Comparison of ENCODE assay signal across 1 cellular context in genomic region chr10:91220194-91220953, GRCh38.
TF ChIP-seq lines count a peak whose summit lies in the region.

PCGF5 (plus strand) TSS chr10:91220663; CDS start chr10:91222872, 2,209 bp downstream.

TF ChIP-seq in K562, 482 proteins besides CTCF, POLR2A, EP300 and RAD21 (continued from another document and continues in another):
- TF ChIP-seq PRDM10 (IDR thresholded peaks at IDR 0.05; ENCODE audit: partially characterized antibody) (no peak), NCOR1 (IDR thresholded peaks at IDR 0.05) (peak; percentile 86), PCBP2 (IDR thresholded peaks at IDR 0.05; ENCODE audit: low read depth, low read length, poor library complexity, severe bottlenecking) (no peak), BRF1 (IDR thresholded peaks at IDR 0.05; ENCODE audit: borderline replicate concordance, extremely low read depth, insufficient read length) (no peak), NEUROD1 (IDR thresholded peaks at IDR 0.05; ENCODE audit: borderline replicate concordance, low read depth, low read length, partially characterized antibody) (no peak), MTA2 (IDR thresholded peaks at IDR 0.05; ENCODE audit: low read depth) (peak; percentile 72), RB1 (IDR thresholded peaks at IDR 0.05; ENCODE audit: low read depth) (no peak), FOXO4 (CRISPR knock-in tag; IDR thresholded peaks at IDR 0.05) (no peak), TAF15 (IDR thresholded peaks at IDR 0.05; ENCODE audit: low read depth, low read length) (no peak), ZFP1 (CRISPR knock-in tag; IDR thresholded peaks at IDR 0.05) (no peak), KDM4B (IDR thresholded peaks at IDR 0.05; ENCODE audit: borderline replicate concordance in 2 of 2, low read depth in 1 of 2) (no peak), ZKSCAN1 (IDR thresholded peaks at IDR 0.05; ENCODE audit: low read depth, low read length) (0 out of 2 replicates have a peak, but pooled peaks have one; percentile 9), CBX1 (IDR thresholded peaks at IDR 0.05; ENCODE audit: low read depth) (no peak), ZNF561 (CRISPR knock-in tag; conservative IDR thresholded peaks at IDR 0.05) (no peak), TCF7L2 (IDR thresholded peaks at IDR 0.05; ENCODE audit: low read depth, low read length) (no peak), MXD1 (CRISPR knock-in tag; IDR thresholded peaks at IDR 0.05; ENCODE audit: borderline replicate concordance, poor library complexity, severe bottlenecking) (no peak), ZBTB34 (CRISPR knock-in tag; IDR thresholded peaks at IDR 0.05) (no peak), HMG20B (CRISPR knock-in tag; IDR thresholded peaks at IDR 0.05) (no peak), REST (CRISPR knock-in tag; IDR thresholded peaks at IDR 0.05; ENCODE audit: low read depth) (no peak), CBFA2T3 (IDR thresholded peaks at IDR 0.05) (peak; percentile 90), WHSC1 (IDR thresholded peaks at IDR 0.05; ENCODE audit: low read length) (no peak), ZNF224 (CRISPR knock-in tag; IDR thresholded peaks at IDR 0.05) (no peak), LEF1 (IDR thresholded peaks at IDR 0.05) (peak; percentile 82; the same call in 1 of the 2 replicates), RFX7 (CRISPR knock-in tag; IDR thresholded peaks at IDR 0.05) (no peak), NFYB (IDR thresholded peaks at IDR 0.05; ENCODE audit: extremely low read depth, insufficient read length) (no peak), ZNF134 (CRISPR knock-in tag; conservative IDR thresholded peaks at IDR 0.05) (no peak), NR0B1 (IDR thresholded peaks at IDR 0.05; ENCODE audit: partially characterized antibody) (no peak), ZNF408 (CRISPR knock-in tag; IDR thresholded peaks at IDR 0.05; ENCODE audit: low read depth) (no peak), DNMT1 (IDR thresholded peaks at IDR 0.05) (no peak), PPARD (CRISPR knock-in tag; IDR thresholded peaks at IDR 0.05) (no peak), KHSRP (IDR thresholded peaks at IDR 0.05) (no peak), POLR2B (IDR thresholded peaks at IDR 0.05; ENCODE audit: low read depth, partially characterized antibody) (peak; percentile 38), BCOR (IDR thresholded peaks at IDR 0.05) (0 out of 2 replicates have a peak, but pooled peaks have one; percentile 30), ZNF780A (CRISPR knock-in tag; IDR thresholded peaks at IDR 0.05) (no peak), GATAD2A (IDR thresholded peaks at IDR 0.05) (0 out of 2 replicates have a peak, but pooled peaks have one; percentile 20), NFIX (CRISPR knock-in tag; IDR thresholded peaks at IDR 0.05; ENCODE audit: low read depth) (no peak), ZBTB33 (CRISPR knock-in tag; IDR thresholded peaks at IDR 0.05) (no peak), ZBTB43 (CRISPR knock-in tag; IDR thresholded peaks at IDR 0.05) (no peak), MYNN (IDR thresholded peaks at IDR 0.05) (no peak), MYNN (CRISPR knock-in tag; IDR thresholded peaks at IDR 0.05) (no peak), SAFB2 (IDR thresholded peaks at IDR 0.05; ENCODE audit: borderline replicate concordance, low read depth, low read length, severe bottlenecking) (no peak), HES1 (IDR thresholded peaks at IDR 0.05; ENCODE audit: low read depth) (peak; percentile 64), VEZF1 (CRISPR knock-in tag; IDR thresholded peaks at IDR 0.05) (peak; percentile 66), HNRNPUL1 (IDR thresholded peaks at IDR 0.05; ENCODE audit: low read length) (no peak), ARID1B (IDR thresholded peaks at IDR 0.05) (peak; percentile 93), MTA3 (IDR thresholded peaks at IDR 0.05; ENCODE audit: borderline replicate concordance) (no peak; the same call in 1 of the 2 replicates), CCAR2 (IDR thresholded peaks at IDR 0.05; ENCODE audit: low read depth, low read length) (no peak), ZKSCAN3 (CRISPR knock-in tag; IDR thresholded peaks at IDR 0.05) (no peak), ZNF639 (CRISPR knock-in tag; conservative IDR thresholded peaks at IDR 0.05 in 1 of 2, IDR thresholded peaks at IDR 0.05 in 1 of 2) (peak in 1 of 2 experiments; percentile 75; a peak in 2 of 4 replicates)
